In the genomic region with DNA sequence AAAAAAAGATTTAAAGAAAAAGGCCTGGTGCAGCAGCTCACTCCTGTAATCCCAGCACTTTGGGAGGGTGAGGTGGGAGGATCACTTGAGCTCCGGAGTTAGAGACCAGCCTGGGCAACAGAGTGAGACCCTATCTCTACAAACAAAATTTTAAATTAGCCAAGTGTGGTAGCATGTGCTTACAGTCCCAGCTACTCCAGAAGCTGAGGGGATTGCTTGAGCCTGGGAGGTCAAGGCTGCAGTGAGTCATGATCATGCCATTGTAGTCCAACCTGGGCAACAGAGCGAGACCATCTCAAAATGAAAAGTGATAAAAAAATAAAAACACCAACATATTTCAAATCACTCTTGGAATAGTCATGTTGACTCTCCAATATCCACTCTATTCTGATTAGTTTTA, we compare ENCODE assay signal across 1 cellular context.
TF ChIP-seq lines count a peak whose summit lies in the region.

No MANE protein-coding gene starts in this region.

TF ChIP-seq in K562, 482 proteins besides CTCF, POLR2A, EP300 and RAD21:
- TF ChIP-seq FOSL1 (tag; conservative IDR thresholded peaks at IDR 0.05) (0 out of 2 replicates have a peak, but pooled peaks have one; percentile 17), CXXC5 (CRISPR knock-in tag; IDR thresholded peaks at IDR 0.05) (no peak), GTF2E2 (tag; IDR thresholded peaks at IDR 0.05) (no peak)
